8 cellular contexts compared by ENCODE assay signal in the genomic region with DNA sequence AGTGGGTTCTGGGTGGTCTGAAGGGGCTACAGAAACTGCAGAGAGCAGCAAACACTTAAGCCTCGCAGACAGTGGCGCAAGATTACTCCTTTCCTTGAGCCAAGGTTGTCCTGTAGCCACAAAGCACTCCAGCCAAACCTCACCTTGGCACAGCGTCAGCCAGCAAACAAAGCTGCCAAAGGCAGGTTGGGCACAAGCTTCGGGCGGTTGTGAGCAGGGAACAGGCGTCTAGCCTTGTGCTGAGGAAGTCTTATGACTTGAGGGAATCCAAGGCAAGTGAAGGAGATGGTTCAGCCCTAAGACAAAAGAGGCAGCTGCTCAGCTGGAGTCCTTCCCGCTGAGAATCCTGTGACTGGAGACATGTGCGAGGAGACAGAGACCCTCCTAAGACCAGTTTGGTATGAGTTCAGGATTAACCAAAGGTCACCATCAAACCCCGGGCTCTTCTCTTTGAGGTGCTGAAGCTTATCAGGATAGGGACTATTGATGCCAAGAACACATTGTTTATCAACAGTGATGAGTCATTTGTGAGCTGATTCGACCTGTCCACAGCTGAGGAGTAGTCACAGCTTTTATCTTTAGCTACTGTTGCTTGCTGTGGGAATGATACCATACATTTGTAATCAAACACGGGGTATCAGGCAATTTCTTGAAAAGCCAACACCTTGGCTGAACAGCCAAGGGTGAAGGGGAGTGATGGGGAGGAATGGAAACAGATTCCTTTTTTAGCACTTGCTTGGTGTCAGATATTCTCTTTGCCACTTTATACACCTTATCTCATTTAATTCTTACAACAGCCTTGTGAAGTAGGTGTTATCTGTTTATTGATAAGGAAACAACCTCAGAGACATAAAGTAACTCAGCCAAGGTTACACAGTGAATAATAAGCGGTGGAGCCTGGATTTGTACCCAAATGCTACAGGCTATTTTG. TPM values are rescaled to one million over a fixed set of nuclear protein-coding genes. Genes with fewer than 3 reads are reported as not detected.
DNase-seq lines count a peak whose midpoint lies in the region; FAIRE-seq and TF ChIP-seq lines count a peak whose summit lies in the region.

No MANE protein-coding gene starts in this region.

- H3K9me3 ChIP-seq in astrocyte (ENCODE audit: insufficient read depth, low read depth, low read length) (no peaks in the 10 kb centered on the region), kidney (ENCODE audit: control insufficient read depth in 1 of 2, low read length in 2 of 2) (no peaks in the 10 kb centered on the region), Karpas-422 (ENCODE audit: low read length) (no peaks in the 10 kb centered on the region)

- TF ChIP-seq CTCF in astrocyte (IDR thresholded peaks at IDR 0.05; ENCODE audit: insufficient read depth, low read depth, low read length) (no peak), kidney (IDR thresholded peaks at IDR 0.05; ENCODE audit: borderline replicate concordance, extremely low read depth, insufficient read depth) (no peak)

- peak overlapping the region; percentile 13 for H3K27ac Mint-ChIP-seq in astrocyte (ENCODE audit: unreplicated experiment)

- peaks cover 28% of the 10 kb centered on the region for H3K4me1 ChIP-seq in astrocyte (ENCODE audit: insufficient read depth, low read length)
- H3K4me1 ChIP-seq in kidney (ENCODE audit: control insufficient read depth in 1 of 2, insufficient read depth in 1 of 2, low read depth in 1 of 2, low read length in 2 of 2), result peaks cover 7 to 8% of the 10 kb centered on the region in 2 donors
- peaks cover 20% of the 10 kb centered on the region for H3K4me1 ChIP-seq in Karpas-422 (ENCODE audit: low read length)

- H3K27me3 Mint-ChIP-seq in astrocyte (ENCODE audit: low read depth, unreplicated experiment), result no peaks in the 10 kb centered on the region

- H3K9me3 Mint-ChIP-seq in astrocyte (ENCODE audit: unreplicated experiment), result no peaks in the 10 kb centered on the region

- H3K4me2 ChIP-seq in astrocyte (ENCODE audit: low read length), result peak overlapping the region; percentile 94
- H3K4me2 ChIP-seq in Karpas-422 (ENCODE audit: low read depth, low read length, poor library complexity, severe bottlenecking), result no peak overlapping the region

- H4K20me1 ChIP-seq in astrocyte (ENCODE audit: insufficient read depth, low read length) (peaks cover 24% of the 10 kb centered on the region), Karpas-422 (ENCODE audit: insufficient read depth, low read depth, low read length) (no peaks in the 10 kb centered on the region)

- peak overlapping the region; percentile 27 for H2AFZ ChIP-seq in astrocyte (ENCODE audit: low read depth, low read length)
- H2AFZ ChIP-seq in Karpas-422 (ENCODE audit: low read length), result no peak overlapping the region

- no peaks in the 10 kb centered on the region for H3K9me2 ChIP-seq in Karpas-422 (replicated peaks; ENCODE audit: insufficient read depth, low read length)

- peaks cover 24% of the 10 kb centered on the region for H3K79me2 ChIP-seq in astrocyte (ENCODE audit: insufficient read depth, low read length)
- H3K79me2 ChIP-seq in Karpas-422 (ENCODE audit: low read length), result no peaks in the 10 kb centered on the region

- peaks cover 16% of the 10 kb centered on the region for H3K36me3 Mint-ChIP-seq in astrocyte (ENCODE audit: low read depth, unreplicated experiment)

- intact Hi-C loops in kidney (cut with DNase I), result loop anchor here (10.0 kb wide), 3 partner anchors 95 to 545 kb away; no protein-coding TSS in a partner anchor

- H3K36me3 ChIP-seq in astrocyte (ENCODE audit: insufficient read depth, low read length) (no peaks in the 10 kb centered on the region), kidney (ENCODE audit: control insufficient read depth in 1 of 2, insufficient read depth in 2 of 2, low read length in 2 of 2) (no peaks in the 10 kb centered on the region), Karpas-422 (ENCODE audit: insufficient read depth, low read length) (no peaks in the 10 kb centered on the region)

- H3K9ac ChIP-seq in astrocyte (ENCODE audit: low read length) (peak overlapping the region; percentile 89), kidney (ENCODE audit: low read length in 2 of 2) (peak overlapping the region in 1 of 2 donors; percentile 41), Karpas-422 (ENCODE audit: low read length) (no peak overlapping the region)

- H3K27ac ChIP-seq in astrocyte (ENCODE audit: low read depth, low read length) (peak overlapping the region; percentile 6), kidney (ENCODE audit: low read depth in 2 of 2, low read length in 2 of 2) (peak overlapping the region; percentile 58 to 99), Karpas-422 (ENCODE audit: low read length) (no peak overlapping the region)

- no peaks in the 10 kb centered on the region for H3K27me3 ChIP-seq in astrocyte (ENCODE audit: insufficient read depth, low read length)
- H3K27me3 ChIP-seq in Karpas-422 (ENCODE audit: low read length), result no peaks in the 10 kb centered on the region

- peaks cover 11% of the 10 kb centered on the region for H3K4me1 Mint-ChIP-seq in astrocyte (ENCODE audit: low read depth, unreplicated experiment)

- H3K4me3 ChIP-seq in astrocyte (ENCODE audit: insufficient read depth, low read depth, low read length) (no peak overlapping the region), kidney (ENCODE audit: low read length in 2 of 2) (no peak overlapping the region), Karpas-422 (ENCODE audit: low read length) (no peak overlapping the region)

- DNase-seq in NCI-H345 (lab: John Stamatoyannopoulos, UW), result peak; percentile 39
- no peak for DNase-seq in NCI-H345 treated with DMSO at 0.1 percent for 48 hours (lab: John Stamatoyannopoulos, UW; ENCODE audit: unreplicated experiment)
- peak; percentile 61 for DNase-seq in astrocyte (ENCODE audit: low read depth)
- peak; percentile 78 for DNase-seq in kidney
- DNase-seq in ureter (ENCODE audit: low spot score), result peak; percentile 80
- DNase-seq in central memory CD4-positive, alpha-beta T cell, result no peak
- DNase-seq in Karpas-422, result no peak
- no peak for DNase-seq in activated CD4-positive, alpha-beta T cell treated with anti-CD3 and anti-CD28 coated beads, Interleukin-2, amount 50 U/mL, for 1 hour

- FAIRE-seq in astrocyte (lab: Jason Lieb, UNC) (no peak), kidney (lab: Jason Lieb, UNC) (no peak)

- H3K4me3 Mint-ChIP-seq in astrocyte (ENCODE audit: unreplicated experiment), result peak overlapping the region; percentile 51

RNA-seq across cellular contexts. Expression of a gene that starts 4.6 kb away (rescaled TPM):
- 75.9 and 78.7 TPM in 2 replicates for total RNA-seq in astrocyte
- total RNA-seq in kidney, result 14.4 TPM
- polyA plus RNA-seq in kidney (ENCODE audit: insufficient read depth, low read depth, low replicate concordance), result 80.9 TPM
- 21.9 TPM for total RNA-seq in ureter
- 0.43 TPM in 1 of 2 replicates, not detected in the other for total RNA-seq in Karpas-422 (2014; rRNA removed; shearing (Covaris generic); ENCODE audit: low replicate concordance)

RNA-seq across cellular contexts. Expression of a gene that starts 15.4 kb away (rescaled TPM):
- total RNA-seq in astrocyte (43.7 and 50.0 TPM in 2 replicates), kidney (55.4 TPM), ureter (90.7 TPM)
- polyA plus RNA-seq in kidney (ENCODE audit: insufficient read depth, low read depth, low replicate concordance), result 13.1 TPM
- 7.6 and 13.8 TPM in 2 replicates for total RNA-seq in Karpas-422 (2014; rRNA removed; shearing (Covaris generic); ENCODE audit: low replicate concordance)

Comparison
In these comparisons a context has a peak if more than half of its experiments do, and no peak if none do; other contexts are left out.
1. DNase-seq: peak in NCI-H345 (single experiment), astrocyte (single experiment), kidney (single experiment) and ureter (single experiment); none in NCI-H345 treated with DMSO at 0.1 percent for 48 hours (single experiment), central memory CD4-positive, alpha-beta T cell (single experiment), Karpas-422 (single experiment) and activated CD4-positive, alpha-beta T cell treated with anti-CD3 and anti-CD28 coated beads, Interleukin-2, amount 50 U/mL, for 1 hour (single experiment).
2. RNA of a gene that starts 4.6 kb away (total RNA-seq): 75.9 to 78.7 TPM in astrocyte, 21.9 TPM in ureter (single experiment) and 14.4 TPM in kidney (single experiment); 0.43 TPM in Karpas-422; every median in the first group is over 10 times any median in the second.